In the genomic region with DNA sequence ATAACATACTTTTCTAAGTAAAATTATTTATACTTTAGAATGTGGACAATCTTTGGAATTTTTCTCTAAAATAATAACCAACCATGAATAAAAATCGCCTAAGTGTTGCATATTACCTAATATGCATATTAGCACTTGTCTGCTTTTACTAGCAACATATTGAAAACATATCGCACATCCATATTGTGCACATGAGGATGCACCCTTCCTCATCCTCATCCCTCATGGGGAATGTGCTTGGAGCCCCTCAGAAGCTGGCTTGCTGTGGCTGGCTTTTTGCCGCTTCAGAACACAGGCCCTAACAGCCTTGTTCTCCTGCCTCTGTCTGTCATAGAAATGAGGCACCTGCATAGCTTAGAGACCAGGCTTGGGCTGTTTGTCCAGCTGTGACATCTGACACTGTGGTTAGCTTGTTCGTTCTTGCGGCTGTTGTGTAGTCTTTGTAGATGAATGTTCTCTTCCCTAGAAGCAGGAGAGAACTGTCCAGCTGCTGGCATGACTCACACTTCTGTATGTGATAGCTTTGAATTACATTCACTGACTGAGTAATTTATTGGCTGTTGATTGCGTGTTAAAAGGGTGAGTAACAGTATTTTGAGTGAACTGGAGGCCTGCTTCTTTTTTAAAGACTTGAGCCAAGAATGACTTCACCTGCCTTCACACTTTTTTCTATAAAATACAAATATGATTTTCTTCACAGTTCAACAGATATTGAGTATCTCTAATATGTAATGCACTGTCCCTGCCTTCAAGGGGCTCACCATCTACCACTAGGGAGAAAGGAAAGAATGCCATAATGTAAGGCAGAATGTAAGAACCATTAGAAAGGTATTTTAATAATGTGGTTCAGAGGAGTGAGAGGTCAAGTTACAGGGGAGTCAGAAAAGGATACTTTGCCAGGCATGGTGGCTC, we compare ENCODE assay signal across 8 cellular contexts.
DNase-seq lines count a peak whose midpoint lies in the region; ATAC-seq and TF ChIP-seq lines count a peak whose summit lies in the region.

No MANE protein-coding gene starts in this region.

- H3K4me1 ChIP-seq in ovary (ENCODE audit: insufficient read depth): peaks cover 5% of the 10 kb centered on the region

- DNase-seq in GM10248 (ENCODE audit: extremely low spot score) (peak; percentile 30), HPDE6-E6E7 (ENCODE audit: extremely low spot score) (peak; percentile 84), OCI-M1 (lab: John Stamatoyannopoulos, UW) (peak; percentile 88), ovary (peak in 3 of 5 donors; percentile 22 to 50 (median 35)), NCI-H128 (lab: John Stamatoyannopoulos, UW; ENCODE audit: unreplicated experiment) (no peak), G401 (ENCODE audit: low spot score) (no peak)

- no peak overlapping the region for H3K27ac ChIP-seq in ovary

- intact Hi-C loops in ovary (cut with DNase I): loop anchor here in 1 of 4 donors (10.0 kb wide), 1 partner anchor 237 kb away; no protein-coding TSS in a partner anchor

- ATAC-seq in GM21528 (IDR thresholded peaks at IDR 0.05; ENCODE audit: low FRiP score, unreplicated experiment) (peak; percentile 80), esophagus mucosa (peak; percentile 99)

- no peak overlapping the region for H3K4me3 ChIP-seq in ovary

- POLR2A ChIA-PET in GM10248 (lab: Yijun Ruan, JAX): interaction anchor here (1.0 kb wide), 1 partner anchor 82 kb away, joined by 4 read pairs; the partner anchor contains the start of gene HMGB2

- in situ Hi-C loops in G401 (cut with HindIII; ENCODE audit: low sequenced_read_pairs): no loop called here

- TF ChIP-seq CTCF in GM10248 (IDR thresholded peaks at IDR 0.05; ENCODE audit: control extremely low read depth, extremely low read depth, low read depth, missing control alignments): no peak
- TF ChIP-seq CTCF in ovary (IDR thresholded peaks at IDR 0.05): no peak

- TF ChIP-seq POLR2A in ovary (IDR thresholded peaks at IDR 0.05): no peak

- WGBS in ovary, 3 donors: 19 to 39% (median 27%) methylated on average over 6 of the region's 6 CpGs

- no peaks in the 10 kb centered on the region for H3K9me3 ChIP-seq in ovary

- H3K27me3 ChIP-seq in ovary: no peaks in the 10 kb centered on the region

- CTCF ChIA-PET in GM10248 (lab: Yijun Ruan, JAX): interaction anchor here (0.7 to 7.1 kb wide), 9 partner anchors 9 to 240 kb away, joined by 3 to 160 read pairs (median 4); no protein-coding TSS in a partner anchor

- TF ChIP-seq EP300 in ovary (IDR thresholded peaks at IDR 0.05): no peak

- no peaks in the 10 kb centered on the region for H3K36me3 ChIP-seq in ovary

Comparison
In these comparisons a context has a peak if more than half of its experiments do, and no peak if none do; other contexts are left out.
1. DNase-seq: peak in GM10248 (single experiment), HPDE6-E6E7 (single experiment), OCI-M1 (single experiment) and ovary (3 of 5); none in NCI-H128 (single experiment) and G401 (single experiment).